In the genomic region with DNA sequence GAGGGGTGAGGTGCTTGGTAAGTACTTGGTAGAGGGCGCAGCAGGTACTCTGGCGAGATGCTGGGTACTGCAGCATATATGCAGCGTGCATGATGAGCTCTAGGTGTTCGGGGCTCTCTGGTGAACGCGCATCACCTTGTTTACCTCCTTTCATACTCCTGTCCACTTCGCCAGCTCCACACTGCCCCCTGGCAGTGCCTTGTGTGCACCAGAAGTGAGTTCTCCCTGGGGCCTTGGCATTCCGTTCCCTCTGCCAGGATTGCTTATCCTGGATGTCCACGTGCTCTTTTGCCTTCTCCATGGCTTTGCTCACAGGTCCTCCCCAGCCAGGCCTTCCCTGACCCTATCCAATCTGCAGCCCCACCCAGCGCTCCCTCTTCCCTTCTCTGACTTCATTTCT, we compare ENCODE assay signal across 8 cellular contexts.
DNase-seq lines count a peak whose midpoint lies in the region; ATAC-seq lines count a peak whose summit lies in the region.

No MANE protein-coding gene starts in this region.

- peak; percentile 67 for DNase-seq in D341Med (ENCODE audit: low spot score)
- DNase-seq in LoVo (ENCODE audit: low spot score): peak; percentile 6
- DNase-seq in activated CD4-positive, alpha-beta T cell treated with anti-CD3 and anti-CD28 coated beads, Interleukin-2, amount 10 ng/mL, durations not matched to agents 7 days and 5 days: peak; percentile 50
- DNase-seq in stimulated activated CD4-positive, alpha-beta T cell treated with anti-CD3 and anti-CD28 coated beads, TNF-alpha, amount 100 ng/mL, for 48 hours (ENCODE audit: low read depth in 3 of 3): peak; percentile 13 to 22 (median 18)
- DNase-seq in SHP77 treated with DMSO at 0.1 percent for 48 hours (lab: John Stamatoyannopoulos, UW): no peak

- H3K4me1 Mint-ChIP-seq in activated CD4-positive, alpha-beta T cell treated with anti-CD3 and anti-CD28 coated beads, Interleukin-2, amount 10 ng/mL, durations not matched to agents 7 days and 5 days: no peaks in the 10 kb centered on the region
- H3K4me1 Mint-ChIP-seq in stimulated activated memory B cell treated with anti-CD40 and anti-IgM and Interleukin-4, amounts not matched to agents 10 μg/mL and 1 μg/mL and 100 μg/mL, for 72 hours: no peaks in the 10 kb centered on the region

- no peaks in the 10 kb centered on the region for H3K27me3 Mint-ChIP-seq in activated CD4-positive, alpha-beta T cell treated with anti-CD3 and anti-CD28 coated beads, Interleukin-2, amount 10 ng/mL, durations not matched to agents 7 days and 5 days
- H3K27me3 Mint-ChIP-seq in stimulated activated memory B cell treated with anti-CD40 and anti-IgM and Interleukin-4, amounts not matched to agents 10 μg/mL and 1 μg/mL and 100 μg/mL, for 72 hours: peaks cover 47% of the 10 kb centered on the region

- POLR2A ChIA-PET in activated CD4-positive, alpha-beta T cell treated with anti-CD3 and anti-CD28 coated beads, Interleukin-2, amount 10 ng/mL, durations not matched to agents 7 days and 5 days (lab: Charles Lee): no interaction called here

- no peak overlapping the region for H3K27ac Mint-ChIP-seq in activated CD4-positive, alpha-beta T cell treated with anti-CD3 and anti-CD28 coated beads, Interleukin-2, amount 10 ng/mL, durations not matched to agents 7 days and 5 days
- H3K27ac Mint-ChIP-seq in stimulated activated memory B cell treated with anti-CD40 and anti-IgM and Interleukin-4, amounts not matched to agents 10 μg/mL and 1 μg/mL and 100 μg/mL, for 72 hours: no peak overlapping the region

- H3K36me3 Mint-ChIP-seq in activated CD4-positive, alpha-beta T cell treated with anti-CD3 and anti-CD28 coated beads, Interleukin-2, amount 10 ng/mL, durations not matched to agents 7 days and 5 days (ENCODE audit: low read depth): no peaks in the 10 kb centered on the region
- H3K36me3 Mint-ChIP-seq in stimulated activated memory B cell treated with anti-CD40 and anti-IgM and Interleukin-4, amounts not matched to agents 10 μg/mL and 1 μg/mL and 100 μg/mL, for 72 hours: no peaks in the 10 kb centered on the region

- H3K4me3 Mint-ChIP-seq in activated CD4-positive, alpha-beta T cell treated with anti-CD3 and anti-CD28 coated beads, Interleukin-2, amount 10 ng/mL, durations not matched to agents 7 days and 5 days: no peak overlapping the region
- H3K4me3 Mint-ChIP-seq in stimulated activated memory B cell treated with anti-CD40 and anti-IgM and Interleukin-4, amounts not matched to agents 10 μg/mL and 1 μg/mL and 100 μg/mL, for 72 hours: no peak overlapping the region

- CTCF ChIA-PET in activated CD4-positive, alpha-beta T cell treated with anti-CD3 and anti-CD28 coated beads, Interleukin-2, amount 10 ng/mL, durations not matched to agents 7 days and 5 days (lab: Charles Lee): interaction anchor here (0.9 to 1.6 kb wide), 9 partner anchors 9 to 854 kb away, joined by 3 to 5 read pairs (median 3); partner anchors contain the start of gene SYNRG

- H3K9me3 Mint-ChIP-seq in activated CD4-positive, alpha-beta T cell treated with anti-CD3 and anti-CD28 coated beads, Interleukin-2, amount 10 ng/mL, durations not matched to agents 7 days and 5 days: no peaks in the 10 kb centered on the region
- H3K9me3 Mint-ChIP-seq in stimulated activated memory B cell treated with anti-CD40 and anti-IgM and Interleukin-4, amounts not matched to agents 10 μg/mL and 1 μg/mL and 100 μg/mL, for 72 hours: no peaks in the 10 kb centered on the region

- ATAC-seq in esophagus mucosa (peak; percentile 46), HG03097 (IDR thresholded peaks at IDR 0.05; ENCODE audit: low FRiP score, unreplicated experiment) (no peak)
- ATAC-seq in stimulated activated memory B cell treated with anti-CD40 and anti-IgM and Interleukin-4, amounts not matched to agents 10 μg/mL and 1 μg/mL and 100 μg/mL, for 72 hours: no peak
